Comparison of ENCODE assay signal across 1 cellular context in genomic region chr1:161530671-161531609, GRCh38.
TF ChIP-seq lines count a peak whose summit lies in the region.
"Not testable (repeated sequence)": the region's sequence is repeated elsewhere in the genome, so short reads cannot be mapped to it uniquely, and the experiment has no call there.

No MANE protein-coding gene starts in this region.

TF ChIP-seq in K562, 482 proteins besides CTCF, POLR2A, EP300 and RAD21 (continued from another document and continues in another):
- peak; percentile 97 for TF ChIP-seq TBP (optimal IDR thresholded peaks at IDR 0.05; ENCODE audit: low read depth, low read length)
- TF ChIP-seq SUPT5H (IDR thresholded peaks at IDR 0.05), result peak; percentile 58; the same call in 1 of the 2 replicates
- peak; percentile 83 for TF ChIP-seq CXXC5 (CRISPR knock-in tag; IDR thresholded peaks at IDR 0.05)
- TF ChIP-seq TRIM24 (IDR thresholded peaks at IDR 0.05), result peak; percentile 16 to 73; a peak in 2 of 4 replicates
- peak; percentile 16; the same call in 1 of the 2 replicates for TF ChIP-seq FOSL1 (tag; conservative IDR thresholded peaks at IDR 0.05)
- peak in 1 of 2 experiments; percentile 49; a peak in 2 of 4 replicates for TF ChIP-seq MAZ (CRISPR knock-in tag; conservative IDR thresholded peaks at IDR 0.05 in 1 of 2, IDR thresholded peaks at IDR 0.05 in 1 of 2)
- peak; percentile 47; the same call in 1 of the 2 replicates for TF ChIP-seq CREB1 (IDR thresholded peaks at IDR 0.05)
- TF ChIP-seq CREB1 (CRISPR knock-in tag; IDR thresholded peaks at IDR 0.05), result peak; percentile 52; the same call in 1 of the 2 replicates
- TF ChIP-seq VEZF1 (CRISPR knock-in tag; IDR thresholded peaks at IDR 0.05), result peak; percentile 66
- peak; percentile 26; the same call in 1 of the 2 replicates for TF ChIP-seq ZBTB7A (IDR thresholded peaks at IDR 0.05; ENCODE audit: borderline replicate concordance, control insufficient read depth, low read depth, low read length)
- TF ChIP-seq EP400 (IDR thresholded peaks at IDR 0.05), result peak; percentile 55
- TF ChIP-seq MTA1 (IDR thresholded peaks at IDR 0.05; ENCODE audit: borderline replicate concordance), result peak; percentile 89
- peak; percentile 68 for TF ChIP-seq TEAD4 (IDR thresholded peaks at IDR 0.05; ENCODE audit: low read length)
- not testable (repeated sequence) for TF ChIP-seq TEAD4 (CRISPR knock-in tag; IDR thresholded peaks at IDR 0.05; ENCODE audit: borderline replicate concordance)
- peak; percentile 78; the same call in 1 of the 2 replicates for TF ChIP-seq KAT7 (CRISPR knock-in tag; IDR thresholded peaks at IDR 0.05; ENCODE audit: borderline replicate concordance)
- TF ChIP-seq HMGN3 (IDR thresholded peaks at IDR 0.05; ENCODE audit: borderline replicate concordance, extremely low read depth, insufficient read length, low read depth, low read length), result peak; percentile 36
- 0 out of 2 replicates have a peak, but pooled peaks have one; percentile 18 for TF ChIP-seq CHCHD3 (CRISPR knock-in tag; IDR thresholded peaks at IDR 0.05)
- peak; percentile 79 for TF ChIP-seq L3MBTL2 (IDR thresholded peaks at IDR 0.05)
- TF ChIP-seq POLR2B (IDR thresholded peaks at IDR 0.05; ENCODE audit: low read depth, partially characterized antibody), result peak; percentile 52
- TF ChIP-seq, protein P1, sequence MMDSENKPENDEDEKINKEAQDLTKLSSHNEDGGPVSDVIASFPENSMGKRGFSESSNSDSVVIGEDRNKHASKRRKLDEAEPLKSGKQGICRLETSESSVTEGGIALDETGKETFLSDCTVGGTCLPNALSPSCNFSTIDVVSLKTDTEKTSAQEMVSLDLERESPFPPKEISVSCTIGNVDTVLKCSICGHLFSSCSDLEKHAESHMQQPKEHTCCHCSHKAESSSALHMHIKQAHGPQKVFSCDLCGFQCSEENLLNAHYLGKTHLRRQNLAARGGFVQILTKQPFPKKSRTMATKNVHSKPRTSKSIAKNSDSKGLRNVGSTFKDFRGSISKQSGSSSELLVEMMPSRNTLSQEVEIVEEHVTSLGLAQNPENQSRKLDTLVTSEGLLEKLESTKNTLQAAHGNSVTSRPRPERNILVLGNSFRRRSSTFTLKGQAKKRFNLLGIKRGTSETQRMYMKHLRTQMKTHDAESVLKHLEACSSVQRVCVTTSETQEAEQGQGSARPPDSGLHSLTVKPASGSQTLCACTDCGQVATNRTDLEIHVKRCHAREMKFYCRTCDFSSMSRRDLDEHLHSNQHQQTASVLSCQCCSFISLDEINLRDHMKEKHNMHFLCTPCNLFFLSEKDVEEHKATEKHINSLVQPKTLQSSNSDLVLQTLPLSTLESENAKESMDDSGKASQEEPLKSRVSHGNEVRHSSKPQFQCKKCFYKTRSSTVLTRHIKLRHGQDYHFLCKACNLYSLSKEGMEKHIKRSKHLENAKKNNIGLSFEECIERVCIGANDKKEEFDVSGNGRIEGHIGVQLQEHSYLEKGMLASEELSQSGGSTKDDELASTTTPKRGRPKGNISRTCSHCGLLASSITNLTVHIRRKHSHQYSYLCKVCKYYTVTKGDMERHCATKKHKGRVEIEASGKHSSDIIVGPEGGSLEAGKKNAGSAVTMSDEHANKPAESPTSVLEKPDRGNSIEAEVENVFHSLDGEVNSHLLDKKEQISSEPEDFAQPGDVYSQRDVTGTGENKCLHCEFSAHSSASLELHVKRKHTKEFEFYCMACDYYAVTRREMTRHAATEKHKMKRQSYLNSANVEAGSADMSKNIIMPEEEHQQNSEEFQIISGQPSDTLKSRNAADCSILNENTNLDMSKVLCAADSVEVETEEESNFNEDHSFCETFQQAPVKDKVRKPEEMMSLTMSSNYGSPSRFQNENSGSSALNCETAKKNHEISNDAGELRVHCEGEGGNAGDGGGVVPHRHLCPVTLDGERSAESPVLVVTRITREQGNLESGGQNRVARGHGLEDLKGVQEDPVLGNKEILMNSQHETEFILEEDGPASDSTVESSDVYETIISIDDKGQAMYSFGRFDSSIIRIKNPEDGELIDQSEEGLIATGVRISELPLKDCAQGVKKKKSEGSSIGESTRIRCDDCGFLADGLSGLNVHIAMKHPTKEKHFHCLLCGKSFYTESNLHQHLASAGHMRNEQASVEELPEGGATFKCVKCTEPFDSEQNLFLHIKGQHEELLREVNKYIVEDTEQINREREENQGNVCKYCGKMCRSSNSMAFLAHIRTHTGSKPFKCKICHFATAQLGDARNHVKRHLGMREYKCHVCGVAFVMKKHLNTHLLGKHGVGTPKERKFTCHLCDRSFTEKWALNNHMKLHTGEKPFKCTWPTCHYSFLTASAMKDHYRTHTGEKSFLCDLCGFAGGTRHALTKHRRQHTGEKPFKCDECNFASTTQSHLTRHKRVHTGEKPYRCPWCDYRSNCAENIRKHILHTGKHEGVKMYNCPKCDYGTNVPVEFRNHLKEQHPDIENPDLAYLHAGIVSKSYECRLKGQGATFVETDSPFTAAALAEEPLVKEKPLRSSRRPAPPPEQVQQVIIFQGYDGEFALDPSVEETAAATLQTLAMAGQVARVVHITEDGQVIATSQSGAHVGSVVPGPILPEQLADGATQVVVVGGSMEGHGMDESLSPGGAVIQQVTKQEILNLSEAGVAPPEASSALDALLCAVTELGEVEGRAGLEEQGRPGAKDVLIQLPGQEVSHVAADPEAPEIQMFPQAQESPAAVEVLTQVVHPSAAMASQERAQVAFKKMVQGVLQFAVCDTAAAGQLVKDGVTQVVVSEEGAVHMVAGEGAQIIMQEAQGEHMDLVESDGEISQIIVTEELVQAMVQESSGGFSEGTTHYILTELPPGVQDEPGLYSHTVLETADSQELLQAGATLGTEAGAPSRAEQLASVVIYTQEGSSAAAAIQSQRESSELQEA (IDR thresholded peaks at IDR 0.05; ENCODE audit: low read depth), result peak; percentile 81
- TF ChIP-seq TRIM28 (IDR thresholded peaks at IDR 0.05), result peak; percentile 51; the same call in 1 of the 2 replicates
- TF ChIP-seq ZBTB5 (IDR thresholded peaks at IDR 0.05), result peak; percentile 83
- TF ChIP-seq NFRKB (IDR thresholded peaks at IDR 0.05; ENCODE audit: low read depth), result peak; percentile 86; the same call in 1 of the 2 replicates
- peak; percentile 47; the same call in 1 of the 2 replicates for TF ChIP-seq GMEB1 (CRISPR knock-in tag; IDR thresholded peaks at IDR 0.05)
- peak; percentile 38; the same call in 1 of the 2 replicates for TF ChIP-seq SMARCE1 (IDR thresholded peaks at IDR 0.05)
- TF ChIP-seq PRDM10 (IDR thresholded peaks at IDR 0.05; ENCODE audit: partially characterized antibody), result peak; percentile 16
- TF ChIP-seq, protein P2, sequence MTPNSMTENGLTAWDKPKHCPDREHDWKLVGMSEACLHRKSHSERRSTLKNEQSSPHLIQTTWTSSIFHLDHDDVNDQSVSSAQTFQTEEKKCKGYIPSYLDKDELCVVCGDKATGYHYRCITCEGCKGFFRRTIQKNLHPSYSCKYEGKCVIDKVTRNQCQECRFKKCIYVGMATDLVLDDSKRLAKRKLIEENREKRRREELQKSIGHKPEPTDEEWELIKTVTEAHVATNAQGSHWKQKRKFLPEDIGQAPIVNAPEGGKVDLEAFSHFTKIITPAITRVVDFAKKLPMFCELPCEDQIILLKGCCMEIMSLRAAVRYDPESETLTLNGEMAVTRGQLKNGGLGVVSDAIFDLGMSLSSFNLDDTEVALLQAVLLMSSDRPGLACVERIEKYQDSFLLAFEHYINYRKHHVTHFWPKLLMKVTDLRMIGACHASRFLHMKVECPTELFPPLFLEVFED (CRISPR knock-in tag; conservative IDR thresholded peaks at IDR 0.05), result 0 out of 2 replicates have a peak, but pooled peaks have one; percentile 33
- TF ChIP-seq, protein P3, sequence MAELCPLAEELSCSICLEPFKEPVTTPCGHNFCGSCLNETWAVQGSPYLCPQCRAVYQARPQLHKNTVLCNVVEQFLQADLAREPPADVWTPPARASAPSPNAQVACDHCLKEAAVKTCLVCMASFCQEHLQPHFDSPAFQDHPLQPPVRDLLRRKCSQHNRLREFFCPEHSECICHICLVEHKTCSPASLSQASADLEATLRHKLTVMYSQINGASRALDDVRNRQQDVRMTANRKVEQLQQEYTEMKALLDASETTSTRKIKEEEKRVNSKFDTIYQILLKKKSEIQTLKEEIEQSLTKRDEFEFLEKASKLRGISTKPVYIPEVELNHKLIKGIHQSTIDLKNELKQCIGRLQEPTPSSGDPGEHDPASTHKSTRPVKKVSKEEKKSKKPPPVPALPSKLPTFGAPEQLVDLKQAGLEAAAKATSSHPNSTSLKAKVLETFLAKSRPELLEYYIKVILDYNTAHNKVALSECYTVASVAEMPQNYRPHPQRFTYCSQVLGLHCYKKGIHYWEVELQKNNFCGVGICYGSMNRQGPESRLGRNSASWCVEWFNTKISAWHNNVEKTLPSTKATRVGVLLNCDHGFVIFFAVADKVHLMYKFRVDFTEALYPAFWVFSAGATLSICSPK (IDR thresholded peaks at IDR 0.05; ENCODE audit: borderline replicate concordance), result 0 out of 2 replicates have a peak, but pooled peaks have one; percentile 30
- TF ChIP-seq, protein P4, sequence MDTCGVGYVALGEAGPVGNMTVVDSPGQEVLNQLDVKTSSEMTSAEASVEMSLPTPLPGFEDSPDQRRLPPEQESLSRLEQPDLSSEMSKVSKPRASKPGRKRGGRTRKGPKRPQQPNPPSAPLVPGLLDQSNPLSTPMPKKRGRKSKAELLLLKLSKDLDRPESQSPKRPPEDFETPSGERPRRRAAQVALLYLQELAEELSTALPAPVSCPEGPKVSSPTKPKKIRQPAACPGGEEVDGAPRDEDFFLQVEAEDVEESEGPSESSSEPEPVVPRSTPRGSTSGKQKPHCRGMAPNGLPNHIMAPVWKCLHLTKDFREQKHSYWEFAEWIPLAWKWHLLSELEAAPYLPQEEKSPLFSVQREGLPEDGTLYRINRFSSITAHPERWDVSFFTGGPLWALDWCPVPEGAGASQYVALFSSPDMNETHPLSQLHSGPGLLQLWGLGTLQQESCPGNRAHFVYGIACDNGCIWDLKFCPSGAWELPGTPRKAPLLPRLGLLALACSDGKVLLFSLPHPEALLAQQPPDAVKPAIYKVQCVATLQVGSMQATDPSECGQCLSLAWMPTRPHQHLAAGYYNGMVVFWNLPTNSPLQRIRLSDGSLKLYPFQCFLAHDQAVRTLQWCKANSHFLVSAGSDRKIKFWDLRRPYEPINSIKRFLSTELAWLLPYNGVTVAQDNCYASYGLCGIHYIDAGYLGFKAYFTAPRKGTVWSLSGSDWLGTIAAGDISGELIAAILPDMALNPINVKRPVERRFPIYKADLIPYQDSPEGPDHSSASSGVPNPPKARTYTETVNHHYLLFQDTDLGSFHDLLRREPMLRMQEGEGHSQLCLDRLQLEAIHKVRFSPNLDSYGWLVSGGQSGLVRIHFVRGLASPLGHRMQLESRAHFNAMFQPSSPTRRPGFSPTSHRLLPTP (IDR thresholded peaks at IDR 0.05; ENCODE audit: borderline replicate concordance, extremely low read depth, insufficient read length), result peak; percentile 79
